22 cellular contexts compared by ENCODE assay signal in the genomic region with DNA sequence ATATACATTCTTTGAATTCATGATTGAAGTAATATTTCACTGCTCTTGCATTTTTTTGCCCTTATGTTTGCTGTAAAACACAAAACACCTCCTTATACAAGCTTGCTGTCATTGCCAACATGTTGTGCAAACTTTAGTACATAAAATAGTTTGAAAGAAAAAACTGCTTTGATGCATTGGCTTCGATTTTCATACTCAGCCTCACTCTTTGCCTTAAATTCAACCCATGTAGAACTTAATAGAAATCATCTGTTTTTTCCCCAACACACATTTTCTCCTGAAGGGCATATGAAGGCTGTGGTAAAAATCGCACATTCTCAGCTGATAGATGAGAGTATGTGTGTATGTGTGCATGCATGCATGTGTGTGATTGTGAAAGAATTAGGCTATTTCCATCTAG.
DNase-seq lines count a peak whose midpoint lies in the region; ATAC-seq and TF ChIP-seq lines count a peak whose summit lies in the region.
"Had no signal": no experiment of that assay in that cellular context is flagged by ENCODE, and none has a peak within 500 bp of the region (broad histone marks: within the 10 kb centered on the region; RNA-seq: fewer than 3 reads in every experiment).

No MANE protein-coding gene starts in this region.

- H3K9me3 ChIP-seq in adipocyte (ENCODE audit: control insufficient read depth, low read length) (no peaks in the 10 kb centered on the region), vagina (no peaks in the 10 kb centered on the region), breast epithelium (no peaks in the 10 kb centered on the region)
- H3K9me3 ChIP-seq: BLaER1 treated with 17β-estradiol and CSF1 and Interleukin-3, amounts not matched to agents 10 nM and 100 nM; MG63; SJSA1 had no signal

- no peak for TF ChIP-seq POLR2A in vagina (IDR thresholded peaks at IDR 0.05)
- no peak for TF ChIP-seq POLR2A in breast epithelium (IDR thresholded peaks at IDR 0.05)

- peak overlapping the region; percentile 22 for H3K9ac ChIP-seq in adipocyte (ENCODE audit: low read length)
- H3K9ac ChIP-seq: BLaER1 treated with 17β-estradiol and CSF1 and Interleukin-3, amounts not matched to agents 10 nM and 100 nM had no signal

- H3K36me3 ChIP-seq in adipocyte (ENCODE audit: control insufficient read depth, insufficient read depth, low read length, severe bottlenecking) = no peaks in the 10 kb centered on the region
- no peaks in the 10 kb centered on the region for H3K36me3 ChIP-seq in vagina
- no peaks in the 10 kb centered on the region for H3K36me3 ChIP-seq in breast epithelium
- H3K36me3 ChIP-seq: MG63, SJSA1 had no signal

- intact Hi-C loops in vagina (cut with DNase I) = no loop called here
- intact Hi-C loops in breast epithelium (cut with DNase I; ENCODE audit: low total_unique reads) = no loop called here

- peak; percentile 37 for DNase-seq in GM04504 (ENCODE audit: low read depth)
- DNase-seq in adipocyte (ENCODE audit: low read depth) = peak; percentile 76
- DNase-seq in fibroblast of the aortic adventitia (ENCODE audit: low read depth) = peak; percentile 28
- no peak for DNase-seq in vagina (ENCODE audit: extremely low spot score in 2 of 2)
- no peak for DNase-seq in breast epithelium (ENCODE audit: low spot score in 2 of 2)
- DNase-seq in NOMO-1 treated with DMSO at 0.1 percent for 48 hours (lab: John Stamatoyannopoulos, UW; ENCODE audit: unreplicated experiment) = no peak
- DNase-seq: AML-193; CD4-positive, alpha-beta memory T cell; COR-L47; DMS53; HCEC 1CT; KG1; MG63; NCI-H2029 treated with DMSO at 0.1 percent for 48 hours; NCI-H446 treated with DMSO at 0.1 percent for 48 hours; NCI-H526; NCI-H82; Right ventricle myocardium superior; RPMI8226 had no signal

- peak overlapping the region; percentile 12 for H3K27ac ChIP-seq in vagina
- H3K27ac ChIP-seq in breast epithelium = no peak overlapping the region
- H3K27ac ChIP-seq: BLaER1 treated with 17β-estradiol and CSF1 and Interleukin-3, amounts not matched to agents 10 nM and 100 nM; SJSA1 had no signal

- no peak for ATAC-seq in HG03565 (IDR thresholded peaks at IDR 0.05; ENCODE audit: unreplicated experiment)

- H3K27me3 ChIP-seq in adipocyte (replicated peaks; ENCODE audit: control insufficient read depth, insufficient read depth, low read length) (no peaks in the 10 kb centered on the region), vagina (no peaks in the 10 kb centered on the region), breast epithelium (no peaks in the 10 kb centered on the region)
- H3K27me3 ChIP-seq: BLaER1 treated with 17β-estradiol and CSF1 and Interleukin-3, amounts not matched to agents 10 nM and 100 nM; MG63; SJSA1 had no signal

- H3K4me1 ChIP-seq in adipocyte (ENCODE audit: control insufficient read depth, insufficient read depth, low read length) (peaks cover 45% of the 10 kb centered on the region), vagina (peaks cover 41% of the 10 kb centered on the region), breast epithelium (peaks cover 0 to 19% of the 10 kb centered on the region in 2 donors)

- no peak for TF ChIP-seq CTCF in fibroblast of the aortic adventitia (IDR thresholded peaks at IDR 0.05; ENCODE audit: insufficient read depth, low read length)
- TF ChIP-seq CTCF in vagina (IDR thresholded peaks at IDR 0.05) = no peak
- TF ChIP-seq CTCF in breast epithelium (IDR thresholded peaks at IDR 0.05) = no peak

- H3K4me3 ChIP-seq in adipocyte (ENCODE audit: low read length) (no peak overlapping the region), fibroblast of the aortic adventitia (ENCODE audit: low read depth, low read length) (no peak overlapping the region), vagina (no peak overlapping the region), breast epithelium (no peak overlapping the region)
- H3K4me3 ChIP-seq: BLaER1 treated with 17β-estradiol and CSF1 and Interleukin-3, amounts not matched to agents 10 nM and 100 nM; MG63; SJSA1 had no signal

Comparison
In these comparisons a context has a peak if more than half of its experiments do, and no peak if none do; other contexts are left out.
1. DNase-seq: peak in GM04504 (single experiment), adipocyte (single experiment) and fibroblast of the aortic adventitia (single experiment); none in vagina (0 of 2), breast epithelium (0 of 2) and NOMO-1 treated with DMSO at 0.1 percent for 48 hours (single experiment).